7 cellular contexts compared by ENCODE assay signal in genomic region chr2:3379647-3380534, GRCh38. TPM values are rescaled to one million over a fixed set of nuclear protein-coding genes. Genes with fewer than 3 reads are reported as not detected.
DNase-seq lines count a peak whose midpoint lies in the region; ATAC-seq, FAIRE-seq and TF ChIP-seq lines count a peak whose summit lies in the region.

TRAPPC12 (plus strand) TSS chr2:3379694; CDS start chr2:3387624, 7,930 bp downstream.

- H3K36me3 ChIP-seq in astrocyte (ENCODE audit: insufficient read depth, low read length) (peaks cover 3% of the 10 kb centered on the region), hepatocyte (replicated peaks; ENCODE audit: insufficient read depth, low read depth) (no peaks in the 10 kb centered on the region)

- H3K27ac Mint-ChIP-seq in T-helper 2 cell treated with Interferon-gamma antibody and Interleukin-4, amounts not matched to agents 5 μg/mL and 100 μg/mL, for 36 hours, result peak within 1 kb of the TSS; percentile 98
- H3K27ac Mint-ChIP-seq in astrocyte (ENCODE audit: unreplicated experiment), result peak within 1 kb of the TSS; percentile 69

- H3K4me1 ChIP-seq in astrocyte (ENCODE audit: insufficient read depth, low read length) (peaks cover 26% of the 10 kb centered on the region), hepatocyte (ENCODE audit: insufficient read depth) (peaks cover 20% of the 10 kb centered on the region)

- H3K79me2 ChIP-seq in astrocyte (ENCODE audit: insufficient read depth, low read length) (peaks cover 66% of the 10 kb centered on the region), hepatocyte (peaks cover 61% of the 10 kb centered on the region)

- H3K4me3 ChIP-seq in astrocyte (ENCODE audit: insufficient read depth, low read depth, low read length), result peak within 1 kb of the TSS; percentile 87
- H3K4me3 ChIP-seq in hepatocyte, result peak within 1 kb of the TSS; percentile 56
- peak within 1 kb of the TSS; percentile 90 for H3K4me3 ChIP-seq in retinal pigment epithelial cell (ENCODE audit: low read length)

- TF ChIP-seq CTCF in GM13977 (IDR thresholded peaks at IDR 0.05; ENCODE audit: extremely low read depth, insufficient read depth, missing control alignments) (peak; percentile 53), astrocyte (IDR thresholded peaks at IDR 0.05; ENCODE audit: insufficient read depth, low read depth, low read length) (no peak), hepatocyte (IDR thresholded peaks at IDR 0.05; ENCODE audit: poor library complexity) (peak; percentile 53), retinal pigment epithelial cell (conservative IDR thresholded peaks at IDR 0.05; ENCODE audit: low read depth, low read length) (peak; percentile 53)

- H3K27ac ChIP-seq in astrocyte (ENCODE audit: low read depth, low read length), result peak within 1 kb of the TSS; percentile 89
- H3K27ac ChIP-seq in hepatocyte, result peak within 1 kb of the TSS; percentile 91

- H3K9me3 ChIP-seq in astrocyte (ENCODE audit: insufficient read depth, low read depth, low read length) (no peaks in the 10 kb centered on the region), hepatocyte (ENCODE audit: low read depth) (no peaks in the 10 kb centered on the region)

- WGBS in hepatocyte (ENCODE audit: low lambda C conversion rate, missing lambda C conversion rate), result 2% methylated on average over 61 of the region's 61 CpGs

- peak; percentile 77 for ATAC-seq in HG02759 (IDR thresholded peaks at IDR 0.05; ENCODE audit: unreplicated experiment)

- H3K27me3 ChIP-seq in astrocyte (ENCODE audit: insufficient read depth, low read length) (no peaks in the 10 kb centered on the region), hepatocyte (no peaks in the 10 kb centered on the region)

- DNase-seq in GM13977 (ENCODE audit: low spot score) (peak; percentile 90), NCI-H146 (lab: John Stamatoyannopoulos, UW) (peak; percentile 95), astrocyte (ENCODE audit: low read depth) (peak; percentile 78), hepatocyte (ENCODE audit: low spot score) (peak; percentile 96), retinal pigment epithelial cell (ENCODE audit: low read depth) (peak; percentile 55)
- DNase-seq in T-helper 2 cell treated with Interferon-gamma antibody and Interleukin-4, amounts not matched to agents 5 μg/mL and 100 μg/mL, for 36 hours (ENCODE audit: low spot score), result peak; percentile 92

- H3K27me3 Mint-ChIP-seq in T-helper 2 cell treated with Interferon-gamma antibody and Interleukin-4, amounts not matched to agents 5 μg/mL and 100 μg/mL, for 36 hours (ENCODE audit: low read depth), result no peaks in the 10 kb centered on the region
- H3K27me3 Mint-ChIP-seq in astrocyte (ENCODE audit: low read depth, unreplicated experiment), result no peaks in the 10 kb centered on the region

- FAIRE-seq in astrocyte (lab: Jason Lieb, UNC), result no peak

- H3K9me3 Mint-ChIP-seq in T-helper 2 cell treated with Interferon-gamma antibody and Interleukin-4, amounts not matched to agents 5 μg/mL and 100 μg/mL, for 36 hours, result no peaks in the 10 kb centered on the region
- H3K9me3 Mint-ChIP-seq in astrocyte (ENCODE audit: unreplicated experiment), result no peaks in the 10 kb centered on the region

- H3K4me3 Mint-ChIP-seq in T-helper 2 cell treated with Interferon-gamma antibody and Interleukin-4, amounts not matched to agents 5 μg/mL and 100 μg/mL, for 36 hours, result peak within 1 kb of the TSS; percentile 99
- peak within 1 kb of the TSS; percentile 98 for H3K4me3 Mint-ChIP-seq in astrocyte (ENCODE audit: unreplicated experiment)

- H3K9ac ChIP-seq in astrocyte (ENCODE audit: low read length), result peak within 1 kb of the TSS; percentile 92

- H3K4me1 Mint-ChIP-seq in T-helper 2 cell treated with Interferon-gamma antibody and Interleukin-4, amounts not matched to agents 5 μg/mL and 100 μg/mL, for 36 hours (ENCODE audit: low read depth), result peaks cover 40% of the 10 kb centered on the region
- H3K4me1 Mint-ChIP-seq in astrocyte (ENCODE audit: low read depth, unreplicated experiment), result peaks cover 14% of the 10 kb centered on the region

- peak within 1 kb of the TSS; percentile 88 for H3K4me2 ChIP-seq in astrocyte (ENCODE audit: low read length)
- H3K4me2 ChIP-seq in hepatocyte, result peak within 1 kb of the TSS; percentile 79

- in situ Hi-C loops in GM13977 (cut with MboI; ENCODE audit: low pct_unique_long_range_greater_than_20kb, low sequenced_read_pairs, unreplicated experiment), result no loop called here

- H3K36me3 Mint-ChIP-seq in T-helper 2 cell treated with Interferon-gamma antibody and Interleukin-4, amounts not matched to agents 5 μg/mL and 100 μg/mL, for 36 hours (ENCODE audit: low read depth), result peaks cover 16% of the 10 kb centered on the region
- H3K36me3 Mint-ChIP-seq in astrocyte (ENCODE audit: low read depth, unreplicated experiment), result no peaks in the 10 kb centered on the region

- no peaks in the 10 kb centered on the region for H3K9me2 ChIP-seq in hepatocyte (replicated peaks; ENCODE audit: insufficient read depth)

- H4K20me1 ChIP-seq in astrocyte (ENCODE audit: insufficient read depth, low read length) (peaks cover 3% of the 10 kb centered on the region), hepatocyte (ENCODE audit: insufficient read depth, poor library complexity, severe bottlenecking) (no peaks in the 10 kb centered on the region)

- peak within 1 kb of the TSS; percentile 93 for H2AFZ ChIP-seq in astrocyte (ENCODE audit: low read depth, low read length)
- peak within 1 kb of the TSS; percentile 66 for H2AFZ ChIP-seq in hepatocyte

RNA-seq across cellular contexts. Expression of gene TRAPPC12, which starts in this region (rescaled TPM):
- 62.1 and 65.9 TPM in 2 replicates for total RNA-seq in astrocyte
- total RNA-seq in hepatocyte, result 38.7 and 61.2 TPM in 2 replicates
- polyA plus RNA-seq in hepatocyte, result 49.3 and 66.5 TPM in 2 replicates

Comparison
In these comparisons a context has a peak if more than half of its experiments do, and no peak if none do; other contexts are left out.
1. Peak in every context shown above with its lines: DNase-seq, ATAC-seq, H3K4me3 ChIP-seq and H3K27ac ChIP-seq.